ENCODE assay signal across 8 cellular contexts in the genomic region with DNA sequence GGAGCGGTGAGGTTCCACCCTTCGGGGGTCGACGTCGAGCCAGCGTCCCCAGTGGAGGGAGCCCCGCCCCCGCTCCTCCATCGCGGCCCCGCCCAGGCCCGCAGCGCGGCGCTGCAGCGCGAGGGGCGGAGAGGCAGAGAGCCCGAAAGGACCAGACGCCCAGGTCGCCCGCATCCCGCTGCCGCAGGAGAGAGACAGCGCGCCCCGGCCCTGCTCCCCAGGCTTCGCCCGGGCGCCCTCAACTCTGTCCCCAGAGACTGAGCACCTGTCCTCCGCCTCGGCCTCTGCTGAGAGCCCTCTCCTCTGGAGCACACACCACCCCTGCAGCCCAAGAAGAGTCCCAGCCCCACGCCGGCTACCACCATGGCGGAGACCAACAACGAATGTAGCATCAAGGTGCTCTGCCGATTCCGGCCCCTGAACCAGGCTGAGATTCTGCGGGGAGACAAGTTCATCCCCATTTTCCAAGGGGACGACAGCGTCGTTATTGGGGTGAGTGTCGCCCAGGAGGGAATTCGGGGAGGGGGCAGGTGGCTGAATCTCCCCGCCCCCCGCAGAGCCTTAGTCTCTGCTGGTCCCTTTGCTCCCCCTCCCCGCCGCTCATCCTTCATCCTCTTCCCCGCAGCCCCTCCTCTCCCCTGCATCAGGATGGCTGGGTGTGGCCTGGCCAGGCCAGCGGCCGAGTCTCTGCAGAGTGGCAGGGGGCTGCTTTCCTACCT. TPM values are rescaled to one million over a fixed set of nuclear protein-coding genes. Genes with fewer than 3 reads are reported as not detected.
DNase-seq lines count a peak whose midpoint lies in the region; ATAC-seq and TF ChIP-seq lines count a peak whose summit lies in the region.

KIF5A (plus strand) TSS at position 136 of the 719 bp plus-strand sequence; CDS start at position 364, 228 bp downstream.

- TF ChIP-seq CTCF in endothelial cell (IDR thresholded peaks at IDR 0.05; ENCODE audit: unreplicated experiment), result no peak

- H3K4me3 Mint-ChIP-seq in activated CD8-positive, alpha-beta T cell treated with anti-CD3 and anti-CD28 coated beads, Interleukin-2, amount 10 ng/mL, durations not matched to agents 7 days and 5 days, result peak within 1 kb of the TSS; percentile 76
- peak within 1 kb of the TSS; percentile 65 for H3K4me3 Mint-ChIP-seq in endothelial cell (ENCODE audit: unreplicated experiment)
- peak within 1 kb of the TSS; percentile 80 for H3K4me3 Mint-ChIP-seq in natural killer cell treated with Interleukin-12 subunit alpha and Interleukin-12 subunit beta and Interleukin-15 and Interleukin-18, amount 100 ng/mL, for 72 hours
- H3K4me3 Mint-ChIP-seq in stimulated activated naive CD8-positive, alpha-beta T cell treated with anti-CD3 and anti-CD28 coated beads, Interleukin-15, amount 100 ng/mL, for 72 hours, result peak within 1 kb of the TSS; percentile 88 to 94

- POLR2A ChIA-PET in activated CD8-positive, alpha-beta T cell treated with anti-CD3 and anti-CD28 coated beads, Interleukin-2, amount 10 ng/mL, durations not matched to agents 7 days and 5 days (lab: Charles Lee), result no interaction called here

- peaks cover 15% of the 10 kb centered on the region for H3K27me3 Mint-ChIP-seq in activated CD8-positive, alpha-beta T cell treated with anti-CD3 and anti-CD28 coated beads, Interleukin-2, amount 10 ng/mL, durations not matched to agents 7 days and 5 days (ENCODE audit: low read depth)
- H3K27me3 Mint-ChIP-seq in endothelial cell (ENCODE audit: unreplicated experiment), result peaks cover 13% of the 10 kb centered on the region
- peaks cover 10 to 20% of the 10 kb centered on the region in 2 donors for H3K27me3 Mint-ChIP-seq in natural killer cell treated with Interleukin-12 subunit alpha and Interleukin-12 subunit beta and Interleukin-15 and Interleukin-18, amount 100 ng/mL, for 72 hours
- H3K27me3 Mint-ChIP-seq in stimulated activated naive CD8-positive, alpha-beta T cell treated with anti-CD3 and anti-CD28 coated beads, Interleukin-15, amount 100 ng/mL, for 72 hours, result peaks cover 24% of the 10 kb centered on the region

- H3K9me3 Mint-ChIP-seq in activated CD8-positive, alpha-beta T cell treated with anti-CD3 and anti-CD28 coated beads, Interleukin-2, amount 10 ng/mL, durations not matched to agents 7 days and 5 days (ENCODE audit: insufficient read depth), result no peaks in the 10 kb centered on the region
- H3K9me3 Mint-ChIP-seq in endothelial cell (ENCODE audit: unreplicated experiment), result no peaks in the 10 kb centered on the region
- H3K9me3 Mint-ChIP-seq in natural killer cell treated with Interleukin-12 subunit alpha and Interleukin-12 subunit beta and Interleukin-15 and Interleukin-18, amount 100 ng/mL, for 72 hours, result no peaks in the 10 kb centered on the region
- H3K9me3 Mint-ChIP-seq in stimulated activated naive CD8-positive, alpha-beta T cell treated with anti-CD3 and anti-CD28 coated beads, Interleukin-15, amount 100 ng/mL, for 72 hours, result no peaks in the 10 kb centered on the region

- CTCF ChIA-PET in activated CD8-positive, alpha-beta T cell treated with anti-CD3 and anti-CD28 coated beads, Interleukin-2, amount 10 ng/mL, durations not matched to agents 7 days and 5 days (lab: Charles Lee), result no interaction called here

- H3K27ac Mint-ChIP-seq in activated CD8-positive, alpha-beta T cell treated with anti-CD3 and anti-CD28 coated beads, Interleukin-2, amount 10 ng/mL, durations not matched to agents 7 days and 5 days, result no peak within 1 kb of the TSS
- H3K27ac Mint-ChIP-seq in endothelial cell (ENCODE audit: unreplicated experiment), result no peak within 1 kb of the TSS
- H3K27ac Mint-ChIP-seq in natural killer cell treated with Interleukin-12 subunit alpha and Interleukin-12 subunit beta and Interleukin-15 and Interleukin-18, amount 100 ng/mL, for 72 hours, result no peak within 1 kb of the TSS
- peak within 1 kb of the TSS; percentile 55 to 68 for H3K27ac Mint-ChIP-seq in stimulated activated naive CD8-positive, alpha-beta T cell treated with anti-CD3 and anti-CD28 coated beads, Interleukin-15, amount 100 ng/mL, for 72 hours

- in situ Hi-C loops in G401 (cut with HindIII; ENCODE audit: low sequenced_read_pairs), result no loop called here

- peaks cover 6% of the 10 kb centered on the region for H3K36me3 Mint-ChIP-seq in activated CD8-positive, alpha-beta T cell treated with anti-CD3 and anti-CD28 coated beads, Interleukin-2, amount 10 ng/mL, durations not matched to agents 7 days and 5 days (ENCODE audit: low read depth)
- no peaks in the 10 kb centered on the region for H3K36me3 Mint-ChIP-seq in endothelial cell (ENCODE audit: low read depth, unreplicated experiment)
- H3K36me3 Mint-ChIP-seq in natural killer cell treated with Interleukin-12 subunit alpha and Interleukin-12 subunit beta and Interleukin-15 and Interleukin-18, amount 100 ng/mL, for 72 hours, result no peaks in the 10 kb centered on the region

- peak; percentile 76 for DNase-seq in G401 (ENCODE audit: low spot score)
- peak; percentile 31 for DNase-seq in NCI-H1105 treated with DMSO at 0.1 percent for 48 hours (lab: John Stamatoyannopoulos, UW)
- DNase-seq in activated CD8-positive, alpha-beta T cell treated with anti-CD3 and anti-CD28 coated beads, Interleukin-2, amount 10 ng/mL, durations not matched to agents 7 days and 5 days, result peak; percentile 70
- DNase-seq in endothelial cell (ENCODE audit: low spot score), result peak; percentile 44
- peak; percentile 68 for DNase-seq in natural killer cell treated with Interleukin-12 subunit alpha and Interleukin-12 subunit beta and Interleukin-15 and Interleukin-18, amount 100 ng/mL, for 72 hours (ENCODE audit: low spot score)
- DNase-seq in stimulated activated naive CD8-positive, alpha-beta T cell treated with anti-CD3 and anti-CD28 coated beads, Interleukin-15, amount 100 ng/mL, for 72 hours, result peak; percentile 61 to 75

- peaks cover 38% of the 10 kb centered on the region for H3K4me1 Mint-ChIP-seq in activated CD8-positive, alpha-beta T cell treated with anti-CD3 and anti-CD28 coated beads, Interleukin-2, amount 10 ng/mL, durations not matched to agents 7 days and 5 days (ENCODE audit: low read depth)
- peaks cover 21% of the 10 kb centered on the region for H3K4me1 Mint-ChIP-seq in endothelial cell (ENCODE audit: unreplicated experiment)
- H3K4me1 Mint-ChIP-seq in natural killer cell treated with Interleukin-12 subunit alpha and Interleukin-12 subunit beta and Interleukin-15 and Interleukin-18, amount 100 ng/mL, for 72 hours (ENCODE audit: low read depth in 2 of 2), result peaks cover 26 to 33% of the 10 kb centered on the region in 2 donors
- peaks cover 57% of the 10 kb centered on the region for H3K4me1 Mint-ChIP-seq in stimulated activated naive CD8-positive, alpha-beta T cell treated with anti-CD3 and anti-CD28 coated beads, Interleukin-15, amount 100 ng/mL, for 72 hours

- peak; percentile 59 for ATAC-seq in activated CD8-positive, alpha-beta T cell treated with anti-CD3 and anti-CD28 coated beads, Interleukin-2, amount 10 ng/mL, durations not matched to agents 7 days and 5 days
- ATAC-seq in natural killer cell treated with Interleukin-12 subunit alpha and Interleukin-12 subunit beta and Interleukin-15 and Interleukin-18, amount 100 ng/mL, for 72 hours, result peak; percentile 64 to 68
- ATAC-seq in stimulated activated naive CD8-positive, alpha-beta T cell treated with anti-CD3 and anti-CD28 coated beads, Interleukin-15, amount 100 ng/mL, for 72 hours, result peak; percentile 65
- ATAC-seq in GM18861 (IDR thresholded peaks at IDR 0.05; ENCODE audit: unreplicated experiment) (no peak), GM21515 (IDR thresholded peaks at IDR 0.05; ENCODE audit: unreplicated experiment) (no peak)

RNA-seq across cellular contexts. Expression of gene KIF5A, which starts in this region (rescaled TPM):
- not detected in 2 replicates for total RNA-seq in G401 (2014; rRNA removed; shearing (Covaris generic))
- total RNA-seq in activated CD8-positive, alpha-beta T cell treated with anti-CD3 and anti-CD28 coated beads, Interleukin-2, amount 10 ng/mL, durations not matched to agents 7 days and 5 days, result 1 to 10 TPM in 1 of 2 experiments, under 1 TPM in 1; 0.99 to 1.4 TPM
- total RNA-seq in endothelial cell (ENCODE audit: unreplicated experiment), result 0.46 TPM
- total RNA-seq in natural killer cell treated with Interleukin-12 subunit alpha and Interleukin-12 subunit beta and Interleukin-15 and Interleukin-18, amount 100 ng/mL, for 72 hours, result 1 to 10 TPM in 1 of 2 donors, under 1 TPM in 1; 0.29 to 2.0 TPM

Comparison
In these comparisons a context has a peak if more than half of its experiments do, and no peak if none do; other contexts are left out.
1. Peak in DNase-seq in G401; RNA of the gene not detected or under 1 TPM.
2. Peak in DNase-seq in endothelial cell; RNA of the gene not detected or under 1 TPM.
3. ATAC-seq: peak in activated CD8-positive, alpha-beta T cell treated with anti-CD3 and anti-CD28 coated beads, Interleukin-2, amount 10 ng/mL, durations not matched to agents 7 days and 5 days (single experiment), natural killer cell treated with Interleukin-12 subunit alpha and Interleukin-12 subunit beta and Interleukin-15 and Interleukin-18, amount 100 ng/mL, for 72 hours (2 of 2) and stimulated activated naive CD8-positive, alpha-beta T cell treated with anti-CD3 and anti-CD28 coated beads, Interleukin-15, amount 100 ng/mL, for 72 hours (single experiment); none in GM18861 (single experiment) and GM21515 (single experiment).
4. H3K27ac Mint-ChIP-seq: peak in stimulated activated naive CD8-positive, alpha-beta T cell treated with anti-CD3 and anti-CD28 coated beads, Interleukin-15, amount 100 ng/mL, for 72 hours (2 of 2); none in activated CD8-positive, alpha-beta T cell treated with anti-CD3 and anti-CD28 coated beads, Interleukin-2, amount 10 ng/mL, durations not matched to agents 7 days and 5 days (single experiment), endothelial cell (single experiment) and natural killer cell treated with Interleukin-12 subunit alpha and Interleukin-12 subunit beta and Interleukin-15 and Interleukin-18, amount 100 ng/mL, for 72 hours (0 of 2).
5. Peak in every context shown above with its lines, with median percentiles within 50 percentile points of each other: DNase-seq and H3K4me3 Mint-ChIP-seq.